Comparison of ENCODE assay signal across 15 cellular contexts in the genomic region with DNA sequence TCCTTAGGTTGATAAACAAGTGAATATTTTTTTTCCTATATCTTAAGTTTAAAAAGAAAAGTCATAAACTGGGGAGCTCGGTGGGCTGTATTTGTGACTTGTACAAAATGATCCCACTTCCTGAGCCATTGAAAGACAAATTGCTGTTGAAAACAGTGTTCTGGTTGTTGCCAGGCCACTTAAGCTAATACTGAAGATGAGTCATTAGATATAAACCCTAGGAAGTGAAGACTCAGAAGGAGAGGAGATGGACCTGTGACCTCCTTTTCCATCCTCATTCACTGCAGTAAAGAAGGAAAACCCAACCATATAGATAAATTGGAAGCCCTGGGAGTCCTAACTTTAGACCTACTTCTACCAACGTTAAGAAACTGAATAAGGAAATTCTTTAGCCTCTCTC. TPM values are rescaled to one million over a fixed set of nuclear protein-coding genes. Genes with fewer than 3 reads are reported as not detected.
DNase-seq lines count a peak whose midpoint lies in the region; ATAC-seq and TF ChIP-seq lines count a peak whose summit lies in the region.
"Had no signal": no experiment of that assay in that cellular context is flagged by ENCODE, and none has a peak within 500 bp of the region (broad histone marks: within the 10 kb centered on the region; RNA-seq: fewer than 3 reads in every experiment).

No MANE protein-coding gene starts in this region.

- no peak for ATAC-seq in WTC11
- ATAC-seq: effector memory CD8-positive, alpha-beta T cell; naive thymus-derived CD4-positive, alpha-beta T cell; T-helper 17 cell had no signal

- TF ChIP-seq CTCF in epithelial cell of esophagus (IDR thresholded peaks at IDR 0.05; ENCODE audit: insufficient read depth, low read depth, low read length, missing control alignments) (no peak), WTC11 (IDR thresholded peaks at IDR 0.05) (no peak), neural progenitor cell (IDR thresholded peaks at IDR 0.05) (no peak)

- no peak overlapping the region for H3K27ac Mint-ChIP-seq in activated T-helper 1 cell treated with anti-CD3 and anti-CD28 coated beads, Interleukin-12 subunit alpha, Interleukin-12 subunit beta, Interleukin-2, Interleukin-4 antibody, amounts not matched to agents 30 ng/mL and 10 ng/mL and 1 ng/mL, durations not matched to agents 14 hours and 24 hours and 36 hours
- H3K27ac Mint-ChIP-seq in WTC11 (no peak overlapping the region), neural progenitor cell (no peak overlapping the region)
- H3K27ac Mint-ChIP-seq: activated naive CD8-positive, alpha-beta T cell treated with anti-CD3 and anti-CD28 coated beads, Interleukin-2, amount 10 ng/mL, durations not matched to agents 7 days and 5 days; CD14-positive monocyte; effector memory CD8-positive, alpha-beta T cell; naive thymus-derived CD4-positive, alpha-beta T cell; T-helper 17 cell had no signal

- no peaks in the 10 kb centered on the region for H3K36me3 ChIP-seq in muscle layer of duodenum (ENCODE audit: control insufficient read depth in 1 of 2, insufficient read depth in 2 of 2, low read length in 2 of 2)
- no peaks in the 10 kb centered on the region for H3K36me3 ChIP-seq in neural progenitor cell

- H2AFZ ChIP-seq in neural progenitor cell (replicated peaks) = no peak overlapping the region

- in situ Hi-C loops in Caki2 (cut with HindIII; ENCODE audit: low pct_unique_long_range_greater_than_20kb, low sequenced_read_pairs) = no loop called here

- no peaks in the 10 kb centered on the region for H3K9me3 ChIP-seq in muscle layer of duodenum (ENCODE audit: control insufficient read depth in 1 of 2, low read length in 2 of 2)
- H3K9me3 ChIP-seq in neural progenitor cell (ENCODE audit: low read depth) = no peaks in the 10 kb centered on the region

- H3K36me3 Mint-ChIP-seq in activated T-helper 1 cell treated with anti-CD3 and anti-CD28 coated beads, Interleukin-12 subunit alpha, Interleukin-12 subunit beta, Interleukin-2, Interleukin-4 antibody, amounts not matched to agents 30 ng/mL and 10 ng/mL and 1 ng/mL, durations not matched to agents 14 hours and 24 hours and 36 hours (ENCODE audit: low read depth) = no peaks in the 10 kb centered on the region
- no peaks in the 10 kb centered on the region for H3K36me3 Mint-ChIP-seq in WTC11
- no peaks in the 10 kb centered on the region for H3K36me3 Mint-ChIP-seq in neural progenitor cell
- H3K36me3 Mint-ChIP-seq: CD14-positive monocyte; naive thymus-derived CD4-positive, alpha-beta T cell had no signal

- H3F3A ChIP-seq in neural progenitor cell (ENCODE audit: low read depth) = no peaks in the 10 kb centered on the region

- no peaks in the 10 kb centered on the region for H3K79me2 ChIP-seq in neural progenitor cell (ENCODE audit: low read depth)

- intact Hi-C loops in activated T-helper 1 cell treated with anti-CD3 and anti-CD28 coated beads, Interleukin-12 subunit alpha, Interleukin-12 subunit beta, Interleukin-2, Interleukin-4 antibody, amounts not matched to agents 30 ng/mL and 10 ng/mL and 1 ng/mL, durations not matched to agents 14 hours and 24 hours and 36 hours (cut with micrococcal nuclease) = no loop called here

- POLR2A ChIA-PET in WTC11 (lab: Charles Lee) = no interaction called here

- no peak overlapping the region for H3K9ac ChIP-seq in neural progenitor cell

- H3K4me3 ChIP-seq in epithelial cell of esophagus (ENCODE audit: low read length) (no peak overlapping the region), muscle layer of duodenum (ENCODE audit: low read depth in 1 of 2, low read length in 2 of 2) (no peak overlapping the region), neural progenitor cell (no peak overlapping the region)

- no peak overlapping the region for H3K4me2 ChIP-seq in neural progenitor cell

- H3K27me3 ChIP-seq in muscle layer of duodenum (ENCODE audit: low read depth, low read length) (no peaks in the 10 kb centered on the region), neural progenitor cell (no peaks in the 10 kb centered on the region)

- H3K9me3 Mint-ChIP-seq in activated T-helper 1 cell treated with anti-CD3 and anti-CD28 coated beads, Interleukin-12 subunit alpha, Interleukin-12 subunit beta, Interleukin-2, Interleukin-4 antibody, amounts not matched to agents 30 ng/mL and 10 ng/mL and 1 ng/mL, durations not matched to agents 14 hours and 24 hours and 36 hours = no peaks in the 10 kb centered on the region
- H3K9me3 Mint-ChIP-seq in WTC11 = peaks cover 4% of the 10 kb centered on the region
- H3K9me3 Mint-ChIP-seq in neural progenitor cell = no peaks in the 10 kb centered on the region
- H3K9me3 Mint-ChIP-seq: activated naive CD8-positive, alpha-beta T cell treated with anti-CD3 and anti-CD28 coated beads, Interleukin-2, amount 10 ng/mL, durations not matched to agents 7 days and 5 days; effector memory CD8-positive, alpha-beta T cell; naive thymus-derived CD4-positive, alpha-beta T cell had no signal

- no peaks in the 10 kb centered on the region for H3K4me1 ChIP-seq in muscle layer of duodenum (ENCODE audit: control insufficient read depth in 1 of 2, insufficient read depth in 2 of 2, low read length in 2 of 2)
- no peaks in the 10 kb centered on the region for H3K4me1 ChIP-seq in neural progenitor cell

- H3K27ac ChIP-seq in muscle layer of duodenum (ENCODE audit: low read length) = peak overlapping the region; percentile 53
- no peak overlapping the region for H3K27ac ChIP-seq in neural progenitor cell

- DNase-seq in Caki2 (ENCODE audit: low read depth) (peak; percentile 53), NCI-H226 (peak; percentile 71), epithelial cell of esophagus (ENCODE audit: low read depth) (peak; percentile 60), cerebellar cortex (ENCODE audit: low spot score) (no peak), WTC11 (ENCODE audit: low spot score) (no peak), neural progenitor cell (ENCODE audit: low spot score) (no peak)
- no peak for DNase-seq in activated T-helper 1 cell treated with anti-CD3 and anti-CD28 coated beads, Interleukin-12 subunit alpha, Interleukin-12 subunit beta, Interleukin-2, Interleukin-4 antibody, amounts not matched to agents 30 ng/mL and 10 ng/mL and 1 ng/mL, durations not matched to agents 14 hours and 24 hours and 36 hours (ENCODE audit: low spot score)
- DNase-seq: activated naive CD8-positive, alpha-beta T cell treated with anti-CD3 and anti-CD28 coated beads, Interleukin-2, amount 10 ng/mL, durations not matched to agents 7 days and 5 days; effector memory CD8-positive, alpha-beta T cell; naive thymus-derived CD4-positive, alpha-beta T cell; NCI-H2081; NK-92 treated with Interleukin-12 subunit alpha and Interleukin-12 subunit beta, amount 100 ng/mL, for 24 hours; T-helper 17 cell had no signal

- H3K27me3 Mint-ChIP-seq in activated T-helper 1 cell treated with anti-CD3 and anti-CD28 coated beads, Interleukin-12 subunit alpha, Interleukin-12 subunit beta, Interleukin-2, Interleukin-4 antibody, amounts not matched to agents 30 ng/mL and 10 ng/mL and 1 ng/mL, durations not matched to agents 14 hours and 24 hours and 36 hours (ENCODE audit: insufficient read depth) = no peaks in the 10 kb centered on the region
- H3K27me3 Mint-ChIP-seq in WTC11 (ENCODE audit: low read depth) (no peaks in the 10 kb centered on the region), neural progenitor cell (ENCODE audit: insufficient read depth, low read depth) (no peaks in the 10 kb centered on the region)
- H3K27me3 Mint-ChIP-seq: T-helper 17 cell had no signal

- no peaks in the 10 kb centered on the region for H3K4me1 Mint-ChIP-seq in activated T-helper 1 cell treated with anti-CD3 and anti-CD28 coated beads, Interleukin-12 subunit alpha, Interleukin-12 subunit beta, Interleukin-2, Interleukin-4 antibody, amounts not matched to agents 30 ng/mL and 10 ng/mL and 1 ng/mL, durations not matched to agents 14 hours and 24 hours and 36 hours (ENCODE audit: low read depth)
- H3K4me1 Mint-ChIP-seq in WTC11 (no peaks in the 10 kb centered on the region; the same call in 1 of the 2 replicates), neural progenitor cell (no peaks in the 10 kb centered on the region)
- H3K4me1 Mint-ChIP-seq: activated naive CD8-positive, alpha-beta T cell treated with anti-CD3 and anti-CD28 coated beads, Interleukin-2, amount 10 ng/mL, durations not matched to agents 7 days and 5 days; CD14-positive monocyte; naive thymus-derived CD4-positive, alpha-beta T cell; T-helper 17 cell had no signal

- no peak overlapping the region for H3K4me3 Mint-ChIP-seq in activated T-helper 1 cell treated with anti-CD3 and anti-CD28 coated beads, Interleukin-12 subunit alpha, Interleukin-12 subunit beta, Interleukin-2, Interleukin-4 antibody, amounts not matched to agents 30 ng/mL and 10 ng/mL and 1 ng/mL, durations not matched to agents 14 hours and 24 hours and 36 hours
- H3K4me3 Mint-ChIP-seq in WTC11 (no peak overlapping the region), neural progenitor cell (no peak overlapping the region)
- H3K4me3 Mint-ChIP-seq: activated naive CD8-positive, alpha-beta T cell treated with anti-CD3 and anti-CD28 coated beads, Interleukin-2, amount 10 ng/mL, durations not matched to agents 7 days and 5 days; CD14-positive monocyte; effector memory CD8-positive, alpha-beta T cell; naive thymus-derived CD4-positive, alpha-beta T cell; T-helper 17 cell had no signal

- CTCF ChIA-PET in WTC11 (lab: Charles Lee) = interaction anchor here (0.7 to 2.3 kb wide), 2 partner anchors 115 to 199 kb away, joined by 4 to 9 read pairs; no protein-coding TSS in a partner anchor

- no peaks in the 10 kb centered on the region for H4K20me1 ChIP-seq in neural progenitor cell (ENCODE audit: low read depth)

TF ChIP-seq in WTC11, 78 proteins besides CTCF, POLR2A, EP300 and RAD21 (continues in another document):
- no peak for TF ChIP-seq TEAD1 (CRISPR knock-in tag; IDR thresholded peaks at IDR 0.05)
- TF ChIP-seq, protein P1, sequence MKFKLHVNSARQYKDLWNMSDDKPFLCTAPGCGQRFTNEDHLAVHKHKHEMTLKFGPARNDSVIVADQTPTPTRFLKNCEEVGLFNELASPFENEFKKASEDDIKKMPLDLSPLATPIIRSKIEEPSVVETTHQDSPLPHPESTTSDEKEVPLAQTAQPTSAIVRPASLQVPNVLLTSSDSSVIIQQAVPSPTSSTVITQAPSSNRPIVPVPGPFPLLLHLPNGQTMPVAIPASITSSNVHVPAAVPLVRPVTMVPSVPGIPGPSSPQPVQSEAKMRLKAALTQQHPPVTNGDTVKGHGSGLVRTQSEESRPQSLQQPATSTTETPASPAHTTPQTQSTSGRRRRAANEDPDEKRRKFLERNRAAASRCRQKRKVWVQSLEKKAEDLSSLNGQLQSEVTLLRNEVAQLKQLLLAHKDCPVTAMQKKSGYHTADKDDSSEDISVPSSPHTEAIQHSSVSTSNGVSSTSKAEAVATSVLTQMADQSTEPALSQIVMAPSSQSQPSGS (CRISPR knock-in tag; IDR thresholded peaks at IDR 0.05; ENCODE audit: borderline replicate concordance, low read depth) = no peak

RNA-seq across cellular contexts. Expression of gene SERPINE2, which starts 46.2 kb away (rescaled TPM):
- 90.5 and 101 TPM in 2 replicates for total RNA-seq in Caki2 (2014; rRNA removed; shearing (Covaris generic); ENCODE audit: low replicate concordance)
- total RNA-seq in activated T-helper 1 cell treated with anti-CD3 and anti-CD28 coated beads, Interleukin-12 subunit alpha, Interleukin-12 subunit beta, Interleukin-2, Interleukin-4 antibody, amounts not matched to agents 30 ng/mL and 10 ng/mL and 1 ng/mL, durations not matched to agents 14 hours and 24 hours and 36 hours = 28.8 and 29.7 TPM in 2 replicates
- 53.1 to 60.4 TPM (median 54.2 TPM) in 3 replicates for total RNA-seq in WTC11 (2021)
- 19.6 and 28.8 TPM in 2 replicates for total RNA-seq in neural progenitor cell (ENCODE audit: low replicate concordance)

Comparison
In these comparisons a context has a peak if more than half of its experiments do, and no peak if none do; other contexts are left out.
1. DNase-seq: peak in Caki2 (single experiment), NCI-H226 (single experiment) and epithelial cell of esophagus (single experiment); none in cerebellar cortex (single experiment), activated T-helper 1 cell treated with anti-CD3 and anti-CD28 coated beads, Interleukin-12 subunit alpha, Interleukin-12 subunit beta, Interleukin-2, Interleukin-4 antibody, amounts not matched to agents 30 ng/mL and 10 ng/mL and 1 ng/mL, durations not matched to agents 14 hours and 24 hours and 36 hours (single experiment), WTC11 (single experiment) and neural progenitor cell (single experiment).